8 cellular contexts compared by ENCODE assay signal in genomic region chr17:74922694-74923537, GRCh38. TPM values are rescaled to one million over a fixed set of nuclear protein-coding genes. Genes with fewer than 3 reads are reported as not detected.
A peak's percentile ranks its signal among the peaks of the same experiment; 100 is the strongest.
DNase-seq lines count a peak whose midpoint lies in the region; ATAC-seq lines count a peak whose summit lies in the region.

TSS of gene USH1G (minus strand) at chr17:74923255. CDS start at chr17:74923073, 182 bp downstream.

- H3K36me3 ChIP-seq in MG63 (no peaks in the 10 kb centered on the region), ectodermal cell (ENCODE audit: control insufficient read depth, insufficient read depth, low read length) (no peaks in the 10 kb centered on the region)

- H3K9me3 ChIP-seq in MG63, result no peaks in the 10 kb centered on the region
- no peaks in the 10 kb centered on the region for H3K9me3 ChIP-seq in ectodermal cell (ENCODE audit: control insufficient read depth, low read length)

- H3K27ac Mint-ChIP-seq in naive thymus-derived CD8-positive, alpha-beta T cell, result no peak within 1 kb of the TSS

- H3K27me3 Mint-ChIP-seq in naive thymus-derived CD8-positive, alpha-beta T cell, result peaks cover 16 to 87% (median 34%) of the 10 kb centered on the region in 5 donors

- peak within 1 kb of the TSS; percentile 36 for H3K4me3 ChIP-seq in MG63
- H3K4me3 ChIP-seq in ectodermal cell (ENCODE audit: insufficient read depth, low read depth, low read length), result peak within 1 kb of the TSS; percentile 16

- H3K36me3 Mint-ChIP-seq in naive thymus-derived CD8-positive, alpha-beta T cell, result peaks cover 0 to 5% (median 0%) of the 10 kb centered on the region in 3 donors

- peaks cover 9% of the 10 kb centered on the region for H3K4me1 ChIP-seq in ectodermal cell (ENCODE audit: control insufficient read depth, insufficient read depth, low read length)

- 9 to 10% methylated on average over 57 of the region's 57 CpGs for WGBS in ectodermal cell, 2 experiments

- H3K27me3 ChIP-seq in MG63 (peaks cover 44% of the 10 kb centered on the region), ectodermal cell (ENCODE audit: control insufficient read depth, insufficient read depth, low read length, poor library complexity, severe bottlenecking) (peaks cover 63% of the 10 kb centered on the region)

- H3K4me1 Mint-ChIP-seq in naive thymus-derived CD8-positive, alpha-beta T cell, result peaks cover 8 to 18% (median 14%) of the 10 kb centered on the region in 4 donors

- no peaks in the 10 kb centered on the region for H3K9me3 Mint-ChIP-seq in naive thymus-derived CD8-positive, alpha-beta T cell

- DNase-seq in COLO829 (ENCODE audit: low spot score) (peak; percentile 35), MG63 (no peak), NCI-H510A treated with DMSO at 0.1 percent for 48 hours (lab: John Stamatoyannopoulos, UW) (no peak), dermis blood vessel endothelial cell (no peak), A172 (ENCODE audit: low spot score) (no peak)
- peak in 3 of 10 donors; percentile 14 to 70 (median 20) for DNase-seq in naive thymus-derived CD8-positive, alpha-beta T cell

- H3K4me3 Mint-ChIP-seq in naive thymus-derived CD8-positive, alpha-beta T cell, result peak within 1 kb of the TSS; percentile 54 to 79 (median 64)

- ATAC-seq in naive thymus-derived CD8-positive, alpha-beta T cell, result peak; percentile 58 to 64
- no peak for ATAC-seq in HG02588 (IDR thresholded peaks at IDR 0.05; ENCODE audit: unreplicated experiment)

- POLR2A ChIA-PET in naive thymus-derived CD8-positive, alpha-beta T cell (lab: Charles Lee), result interaction anchor here (0.6 kb wide), 1 partner anchor 589 kb away, joined by 5 read pairs; no protein-coding TSS in a partner anchor

- no peak within 1 kb of the TSS for H3K27ac ChIP-seq in ectodermal cell (ENCODE audit: insufficient read depth, low read depth, low read length, poor library complexity, severe bottlenecking)

RNA-seq across cellular contexts. Expression of gene USH1G, which starts in this region (rescaled TPM):
- not detected in 2 replicates for total RNA-seq in MG63 (2014; rRNA removed; shearing (Covaris generic); ENCODE audit: low replicate concordance)
- 0.28 TPM for polyA plus RNA-seq in ectodermal cell (2013, experiment 1 of 4)
- 0.46 TPM for polyA plus RNA-seq in ectodermal cell (2013, experiment 2 of 4)
- 0.43 TPM for polyA plus RNA-seq in ectodermal cell (2013, experiment 3 of 4)
- 0.32 TPM for polyA plus RNA-seq in ectodermal cell (2013, experiment 4 of 4)
- total RNA-seq in naive thymus-derived CD8-positive, alpha-beta T cell, result not detected
- not detected for polyA plus RNA-seq in naive thymus-derived CD8-positive, alpha-beta T cell
- total RNA-seq in dermis blood vessel endothelial cell, result not detected in 2 replicates
- total RNA-seq in A172 (2014; rRNA removed; shearing (Covaris generic)), result 0.28 TPM in 1 of 2 replicates, not detected in the other

Comparison
In these comparisons a context has a peak if more than half of its experiments do, and no peak if none do; other contexts are left out.
1. Peak in ATAC-seq in naive thymus-derived CD8-positive, alpha-beta T cell; RNA of the gene not detected or under 1 TPM.